3 cellular contexts compared by ENCODE assay signal in genomic region chr4:8321220-8321619, GRCh38.
TF ChIP-seq lines count a peak whose summit lies in the region.

No MANE protein-coding gene starts in this region.

TF ChIP-seq in HEK293, 187 proteins besides CTCF, POLR2A, EP300 and RAD21:
- TF ChIP-seq HOXD13 (CRISPR knock-in tag; IDR thresholded peaks at IDR 0.05; ENCODE audit: borderline replicate concordance), result no peak
- no peak for TF ChIP-seq ZNF398 (tag by site-specific recombination; IDR thresholded peaks at IDR 0.05)
- TF ChIP-seq ZNF561 (tag by site-specific recombination; IDR thresholded peaks at IDR 0.05; ENCODE audit: borderline replicate concordance), result no peak
- 0 out of 2 replicates have a peak, but pooled peaks have one; percentile 5 for TF ChIP-seq ZNF280D (tag by site-specific recombination; IDR thresholded peaks at IDR 0.05)
- 0 out of 2 replicates have a peak, but pooled peaks have one; percentile 39 for TF ChIP-seq ZNF473 (tag by site-specific recombination; IDR thresholded peaks at IDR 0.05)
- TF ChIP-seq SALL2 (tag by site-specific recombination; IDR thresholded peaks at IDR 0.05; ENCODE audit: borderline replicate concordance), result 0 out of 2 replicates have a peak, but pooled peaks have one; percentile 12
- peak; percentile 96 for TF ChIP-seq ZNF513 (tag by site-specific recombination; IDR thresholded peaks at IDR 0.05)
- no peak for TF ChIP-seq SP7 (tag by site-specific recombination; IDR thresholded peaks at IDR 0.05)
- TF ChIP-seq ZNF184 (tag by site-specific recombination; IDR thresholded peaks at IDR 0.05), result no peak
- peak; percentile 60 for TF ChIP-seq ZNF658 (tag by site-specific recombination; IDR thresholded peaks at IDR 0.05)

TF ChIP-seq in IMR-90, 13 proteins besides CTCF, POLR2A, EP300 and RAD21:
- TF ChIP-seq MAFK (IDR thresholded peaks at IDR 0.05; ENCODE audit: low read depth, low read length) (no peak), RCOR1 (IDR thresholded peaks at IDR 0.05; ENCODE audit: insufficient replicate concordance, low read length) (no peak), NFE2L2 (IDR thresholded peaks at IDR 0.05; ENCODE audit: low read depth, low read length) (no peak), FOS (IDR thresholded peaks at IDR 0.05; ENCODE audit: low read depth, low read length) (no peak), SMC3 (IDR thresholded peaks at IDR 0.05; ENCODE audit: low read depth, low read length) (no peak), BHLHE40 (IDR thresholded peaks at IDR 0.05; ENCODE audit: low read depth, low read length) (no peak), RFX5 (IDR thresholded peaks at IDR 0.05; ENCODE audit: low read depth, low read length) (no peak), CHD1 (IDR thresholded peaks at IDR 0.05; ENCODE audit: low read depth, low read length) (no peak), USF2 (IDR thresholded peaks at IDR 0.05; ENCODE audit: low read depth, low read length) (no peak), MXI1 (IDR thresholded peaks at IDR 0.05; ENCODE audit: borderline replicate concordance, low read depth, low read length) (no peak), CEBPB (IDR thresholded peaks at IDR 0.05; ENCODE audit: low read depth, low read length) (no peak)

TF ChIP-seq in H1, 55 proteins besides CTCF, POLR2A, EP300 and RAD21:
- TF ChIP-seq GTF2F1 (IDR thresholded peaks at IDR 0.05; ENCODE audit: borderline replicate concordance, low read depth, low read length) (no peak), MAFK (IDR thresholded peaks at IDR 0.05; ENCODE audit: low read depth, low read length) (no peak), PHF8 (conservative IDR thresholded peaks at IDR 0.05; ENCODE audit: low read depth, low read length) (no peak), POLR2AphosphoS5 (IDR thresholded peaks at IDR 0.05; ENCODE audit: low read depth, low read length) (no peak), KDM1A (IDR thresholded peaks at IDR 0.05; ENCODE audit: borderline replicate concordance, low read length) (no peak), TBP (IDR thresholded peaks at IDR 0.05; ENCODE audit: low read depth, low read length) (no peak), ATF2 (IDR thresholded peaks at IDR 0.05; ENCODE audit: low read length) (no peak), ATF3 (IDR thresholded peaks at IDR 0.05; ENCODE audit: insufficient read depth, low read depth, low read length) (no peak), SIN3A (conservative IDR thresholded peaks at IDR 0.05 in 1 of 2, IDR thresholded peaks at IDR 0.05 in 1 of 2; ENCODE audit: low read depth in 1 of 2, low read length in 2 of 2) (no peak)
